1 cellular context compared by ENCODE assay signal in genomic region chr7:138161600-138162081, GRCh38.
A peak's percentile ranks its signal among the peaks of the same experiment; 100 is the strongest.
TF ChIP-seq lines count a peak whose summit lies in the region.

No MANE protein-coding gene starts in this region.

TF ChIP-seq in HEK293, 187 proteins besides CTCF, POLR2A, EP300 and RAD21 (continued from another document):
- TF ChIP-seq ZNF16 (tag by site-specific recombination; IDR thresholded peaks at IDR 0.05; ENCODE audit: low read depth), result no peak
- no peak for TF ChIP-seq ZNF747 (tag by site-specific recombination; IDR thresholded peaks at IDR 0.05)
- no peak for TF ChIP-seq ZNF132 (tag by site-specific recombination; IDR thresholded peaks at IDR 0.05; ENCODE audit: borderline replicate concordance)
- TF ChIP-seq ZNF398 (tag by site-specific recombination; IDR thresholded peaks at IDR 0.05), result no peak
- TF ChIP-seq ZSCAN4 (tag by site-specific recombination; IDR thresholded peaks at IDR 0.05), result no peak
- TF ChIP-seq BCL6B (tag by site-specific recombination; IDR thresholded peaks at IDR 0.05), result no peak
- TF ChIP-seq ZFP3 (tag by site-specific recombination; IDR thresholded peaks at IDR 0.05; ENCODE audit: low read depth), result no peak
- no peak for TF ChIP-seq ZNF596 (tag by site-specific recombination; IDR thresholded peaks at IDR 0.05)
- TF ChIP-seq ZIC2 (tag by site-specific recombination; IDR thresholded peaks at IDR 0.05), result no peak
- peak; percentile 33; the same call in 1 of the 2 replicates for TF ChIP-seq YY1 (tag by site-specific recombination; IDR thresholded peaks at IDR 0.05)
- no peak for TF ChIP-seq ZFP69B (tag by site-specific recombination; IDR thresholded peaks at IDR 0.05)
- TF ChIP-seq GLI2 (tag by site-specific recombination; IDR thresholded peaks at IDR 0.05; ENCODE audit: borderline replicate concordance, low read depth), result no peak
- no peak for TF ChIP-seq KLF1 (tag by site-specific recombination; IDR thresholded peaks at IDR 0.05)
- TF ChIP-seq ZBTB8A (tag by site-specific recombination; IDR thresholded peaks at IDR 0.05), result no peak
- TF ChIP-seq ZNF366 (tag by site-specific recombination; conservative IDR thresholded peaks at IDR 0.05), result no peak
